8 cellular contexts compared by ENCODE assay signal in the genomic region with DNA sequence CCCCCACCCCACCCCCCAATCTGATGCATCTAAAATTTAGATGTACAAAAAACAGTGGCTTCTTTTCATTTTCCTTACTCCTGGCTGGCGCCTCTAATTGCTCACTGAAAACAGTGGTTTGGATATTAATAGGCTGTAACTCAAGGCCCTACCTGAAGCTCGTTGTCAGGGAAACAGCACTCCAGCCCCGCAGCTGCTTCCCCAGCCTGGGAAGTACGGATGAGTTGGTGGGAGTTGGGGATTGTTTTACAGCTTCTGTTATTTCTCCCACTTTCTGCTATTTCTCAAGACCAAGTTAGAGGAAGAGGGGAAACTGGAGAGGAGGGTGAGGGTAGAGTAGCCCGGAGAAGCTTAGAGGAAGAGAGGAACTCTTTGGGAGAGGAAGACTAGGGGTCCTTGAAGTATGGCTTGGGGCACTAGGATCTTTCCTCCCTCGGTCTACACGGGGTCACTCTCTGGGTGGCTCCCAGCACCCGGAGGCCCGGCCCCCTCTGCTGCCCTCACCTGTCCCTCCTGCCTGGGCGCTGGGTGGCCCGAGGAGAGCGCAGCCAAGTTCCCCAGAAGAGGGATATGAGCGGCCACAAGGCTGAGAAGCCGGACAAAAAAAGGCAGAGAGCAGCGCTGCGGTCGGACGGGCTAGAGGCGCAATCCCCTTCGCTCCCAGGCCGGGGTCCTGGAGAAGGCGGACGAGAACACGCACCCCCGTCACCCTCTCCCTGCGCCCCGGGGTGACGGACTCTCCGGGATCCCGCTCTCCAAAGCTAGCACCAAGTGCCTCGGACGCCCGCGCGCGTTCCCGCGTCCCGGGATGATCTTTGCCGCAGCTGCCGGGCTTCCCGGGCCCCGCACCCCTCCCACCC. TPM values are rescaled to one million over a fixed set of nuclear protein-coding genes. Genes with fewer than 3 reads are reported as not detected.
DNase-seq lines count a peak whose midpoint lies in the region; ATAC-seq and TF ChIP-seq lines count a peak whose summit lies in the region.

No MANE protein-coding gene starts in this region.

- intact Hi-C loops in lower leg skin (cut with DNase I; ENCODE audit: low total_unique reads) (no loop called here), upper lobe of right lung (cut with DNase I) (no loop called here), adrenal gland (cut with DNase I) (no loop called here)

- H3K27me3 ChIP-seq in adipocyte (replicated peaks; ENCODE audit: control insufficient read depth, insufficient read depth, low read length) (peaks cover 78% of the 10 kb centered on the region), upper lobe of right lung (peaks cover 60% of the 10 kb centered on the region), adrenal gland (peaks cover 18% of the 10 kb centered on the region)

- H3K4me1 ChIP-seq in adipocyte (ENCODE audit: control insufficient read depth, insufficient read depth, low read length) = peaks cover 3% of the 10 kb centered on the region
- peaks cover 7% of the 10 kb centered on the region for H3K4me1 ChIP-seq in upper lobe of right lung
- peaks cover 15 to 17% of the 10 kb centered on the region in 2 donors for H3K4me1 ChIP-seq in adrenal gland (replicated peaks in 1 of 2)

- no peak overlapping the region for H3K4me3 ChIP-seq in adipocyte (ENCODE audit: low read length)
- peak overlapping the region; percentile 44 for H3K4me3 ChIP-seq in lower leg skin (ENCODE audit: low read depth, poor library complexity, severe bottlenecking)
- peak overlapping the region; percentile 60 for H3K4me3 ChIP-seq in upper lobe of right lung
- H3K4me3 ChIP-seq in adrenal gland = peak overlapping the region in 2 of 4 donors; percentile 22 to 54

- DNase-seq in ELF-1 (ENCODE audit: low read depth, low spot score) (peak; percentile 39), NCI-H1092 (lab: John Stamatoyannopoulos, UW) (peak; percentile 4), adipocyte (ENCODE audit: low read depth) (peak; percentile 9), lower leg skin (ENCODE audit: low spot score in 2 of 2) (no peak), upper lobe of right lung (peak; percentile 63), adrenal gland (no peak), NCI-H1048 (lab: John Stamatoyannopoulos, UW) (no peak)

- H3K9me3 ChIP-seq in adipocyte (ENCODE audit: control insufficient read depth, low read length) (no peaks in the 10 kb centered on the region), upper lobe of right lung (no peaks in the 10 kb centered on the region), adrenal gland (replicated peaks in 1 of 3) (no peaks in the 10 kb centered on the region)

- ATAC-seq in upper lobe of right lung (peak; percentile 46), GM18858 (IDR thresholded peaks at IDR 0.05; ENCODE audit: unreplicated experiment) (no peak)

- H3K9ac ChIP-seq in adipocyte (ENCODE audit: low read length) = no peak overlapping the region

- TF ChIP-seq CTCF in lower leg skin (IDR thresholded peaks at IDR 0.05) = no peak
- TF ChIP-seq CTCF in upper lobe of right lung (IDR thresholded peaks at IDR 0.05) = no peak
- TF ChIP-seq CTCF in adrenal gland (IDR thresholded peaks at IDR 0.05) = no peak

- WGBS in lower leg skin, 2 donors = 13 to 16% methylated on average over 39 to 41 of the region's 43 CpGs
- 10 to 32% (median 11%) methylated on average over 9 to 43 of the region's 43 CpGs for WGBS in adrenal gland, 4 donors

- TF ChIP-seq POLR2A in lower leg skin (IDR thresholded peaks at IDR 0.05) = no peak
- no peak for TF ChIP-seq POLR2A in adrenal gland (IDR thresholded peaks at IDR 0.05)

- H3K27ac ChIP-seq in upper lobe of right lung (no peak overlapping the region), adrenal gland (peak overlapping the region in 1 of 5 donors; percentile 37)

- no peaks in the 10 kb centered on the region for H3K36me3 ChIP-seq in adipocyte (ENCODE audit: control insufficient read depth, insufficient read depth, low read length, severe bottlenecking)
- no peaks in the 10 kb centered on the region for H3K36me3 ChIP-seq in upper lobe of right lung
- no peaks in the 10 kb centered on the region for H3K36me3 ChIP-seq in adrenal gland (replicated peaks in 1 of 2)

RNA-seq across cellular contexts. Expression of a gene that starts 0.7 kb away (rescaled TPM):
- total RNA-seq in lower leg skin (1 to 10 TPM in 2 of 4 donors, under 1 TPM in 2; 0.34 to 1.3 (median 0.92) TPM), upper lobe of right lung (3.0 TPM), adrenal gland (1 to 10 TPM in 3 of 8 donors, under 1 TPM in 5; 0.18 to 6.1 (median 0.58) TPM)
- 10 to 100 TPM in 1 of 3 donors, 1 to 10 TPM in 2; 1.1 to 14.5 (median 1.3) TPM for polyA plus RNA-seq in adrenal gland

RNA-seq across cellular contexts. Expression of a gene that starts 35.2 kb away (rescaled TPM):
- total RNA-seq in lower leg skin = 10 to 100 TPM; 52.4 to 79.2 (median 63.8) TPM
- total RNA-seq in upper lobe of right lung = 52.5 TPM
- 100 to 1,000 TPM in 1 of 8 donors, 10 to 100 TPM in 7; 54.4 to 101 (median 74.2) TPM for total RNA-seq in adrenal gland
- polyA plus RNA-seq in adrenal gland = 10 to 100 TPM; 36.7 to 97.0 (median 46.4) TPM

Comparison
In these comparisons a context has a peak if more than half of its experiments do, and no peak if none do; other contexts are left out.
1. DNase-seq: peak in ELF-1 (single experiment), NCI-H1092 (single experiment), adipocyte (single experiment) and upper lobe of right lung (single experiment); none in lower leg skin (0 of 2), adrenal gland (0 of 7) and NCI-H1048 (single experiment).